24 cellular contexts compared by ENCODE assay signal in the genomic region with DNA sequence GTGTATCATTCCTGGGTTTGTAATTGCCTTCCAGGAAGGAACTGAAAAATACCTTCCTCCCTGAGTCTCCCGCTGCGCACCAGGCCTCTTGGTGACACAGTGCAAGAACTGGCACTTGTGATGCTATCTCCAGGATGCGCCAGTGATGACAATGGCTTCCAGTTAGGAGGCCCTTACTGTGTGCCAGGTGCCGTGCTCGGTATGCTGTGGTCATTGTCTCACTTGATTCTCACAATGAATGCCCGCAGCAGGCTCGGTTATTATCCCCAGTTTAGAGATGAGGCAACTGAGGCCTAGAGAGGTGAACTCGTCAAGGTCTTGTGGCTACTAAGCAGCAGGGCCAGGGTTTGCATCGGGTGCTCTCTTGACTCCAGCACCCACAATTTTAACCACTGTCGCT.
"Had no signal": no experiment of that assay in that cellular context is flagged by ENCODE, and none has a peak within 500 bp of the region (broad histone marks: within the 10 kb centered on the region; RNA-seq: fewer than 3 reads in every experiment).

No MANE protein-coding gene starts in this region.

- ATAC-seq: effector memory CD8-positive, alpha-beta T cell; esophagus mucosa; foreskin keratinocyte; gastrocnemius medialis; gastroesophageal sphincter; heart left ventricle; heart right ventricle had no signal

- H3K36me3 ChIP-seq: colonic mucosa, gastrocnemius medialis had no signal

- H3K27ac Mint-ChIP-seq: dendritic cell treated with granulocyte-macrophage colony-stimulating factor and Interleukin-4, amounts not matched to agents 40 ng/mL and 50 ng/mL, for 4 days; effector memory CD8-positive, alpha-beta T cell; endodermal cell had no signal

- H3K27ac ChIP-seq: colonic mucosa, epithelial cell of prostate, esophagus muscularis mucosa, esophagus squamous epithelium, foreskin keratinocyte, gastrocnemius medialis, gastroesophageal sphincter, heart left ventricle, heart right ventricle had no signal

- H3K27me3 ChIP-seq: colonic mucosa, dorsolateral prefrontal cortex, esophagus muscularis mucosa, esophagus squamous epithelium, foreskin keratinocyte, gastrocnemius medialis, gastroesophageal sphincter, heart left ventricle, heart right ventricle had no signal

- H3K4me3 Mint-ChIP-seq: dendritic cell treated with granulocyte-macrophage colony-stimulating factor and Interleukin-4, amounts not matched to agents 40 ng/mL and 50 ng/mL, for 4 days; effector memory CD8-positive, alpha-beta T cell; endodermal cell had no signal

- DNase-seq: colonic mucosa; cortex of kidney; dermis blood vessel endothelial cell; effector CD4-positive, alpha-beta T cell; effector CD8-positive, alpha-beta T cell; effector memory CD4-positive, alpha-beta T cell; effector memory CD8-positive, alpha-beta T cell; endodermal cell; erythroblast; esophagus squamous epithelium; foreskin fibroblast; foreskin keratinocyte; foreskin melanocyte; gastrocnemius medialis; glutamatergic neuron; head of caudate nucleus; heart left ventricle; heart right ventricle had no signal

- H3K9me3 Mint-ChIP-seq: dendritic cell treated with granulocyte-macrophage colony-stimulating factor and Interleukin-4, amounts not matched to agents 40 ng/mL and 50 ng/mL, for 4 days; effector memory CD8-positive, alpha-beta T cell; endodermal cell had no signal

- H3K9me3 ChIP-seq: colonic mucosa, esophagus muscularis mucosa, esophagus squamous epithelium, gastrocnemius medialis, gastroesophageal sphincter, heart left ventricle, heart right ventricle had no signal

- H3K4me3 ChIP-seq: colonic mucosa, dorsolateral prefrontal cortex, esophagus muscularis mucosa, esophagus squamous epithelium, gastrocnemius medialis, gastroesophageal sphincter, heart left ventricle, heart right ventricle had no signal

- H3K4me1 Mint-ChIP-seq: endodermal cell had no signal

- H3K4me1 ChIP-seq: esophagus muscularis mucosa, gastrocnemius medialis had no signal
